15 cellular contexts compared by ENCODE assay signal in the genomic region with DNA sequence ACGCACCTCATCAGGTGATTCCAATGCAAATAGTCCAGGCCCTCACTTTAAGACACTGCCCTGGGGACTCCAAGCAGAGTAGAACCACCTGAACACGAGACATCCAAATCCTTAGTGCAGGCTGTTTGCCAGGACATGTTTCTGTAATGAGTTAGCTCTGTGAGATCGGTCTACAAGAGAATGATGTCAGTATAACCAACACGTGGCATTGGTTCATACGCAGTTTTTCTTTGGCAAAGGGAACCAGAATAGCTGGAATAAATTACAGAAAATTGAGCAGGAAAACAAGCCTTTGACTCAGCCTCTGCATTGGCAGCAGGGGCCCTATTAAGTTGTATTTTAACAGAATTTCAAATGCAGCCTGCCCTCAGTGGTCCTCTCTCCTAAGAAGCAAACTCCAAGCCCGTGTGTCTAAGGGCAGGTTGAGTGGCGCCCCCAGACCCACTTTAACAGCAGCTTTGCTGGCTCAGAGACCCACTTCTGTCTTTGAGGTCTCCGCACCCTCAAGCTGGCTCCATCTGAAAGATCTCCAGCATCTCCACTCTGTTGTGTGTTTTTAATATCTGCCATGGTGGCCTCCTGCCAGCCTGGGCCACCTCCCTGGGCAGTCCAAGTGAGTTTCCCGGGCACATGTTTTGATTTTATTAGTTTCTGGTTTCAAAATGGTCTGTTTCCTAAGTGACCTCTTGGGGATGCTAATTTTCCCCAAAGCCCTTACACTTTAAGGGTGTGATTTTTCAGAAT.
A peak's percentile ranks its signal among the peaks of the same experiment; 100 is the strongest.
DNase-seq lines count a peak whose midpoint lies in the region; ATAC-seq, FAIRE-seq and TF ChIP-seq lines count a peak whose summit lies in the region.
"Had no signal": no experiment of that assay in that cellular context is flagged by ENCODE, and none has a peak within 500 bp of the region (broad histone marks: within the 10 kb centered on the region; RNA-seq: fewer than 3 reads in every experiment).

No MANE protein-coding gene starts in this region.

- POLR2A ChIA-PET in HepG2 (lab: Yijun Ruan, JAX), result no interaction called here

- H3K27ac Mint-ChIP-seq in activated naive CD4-positive, alpha-beta T cell treated with anti-CD3 and anti-CD28 coated beads, Interleukin-2, amount 10 ng/mL, durations not matched to agents 7 days and 5 days, result no peak overlapping the region
- H3K27ac Mint-ChIP-seq: stimulated activated naive CD8-positive, alpha-beta T cell treated with anti-CD3 and anti-CD28 coated beads, Interleukin-15, amount 100 ng/mL, for 72 hours had no signal

- CTCF ChIA-PET in HepG2 (lab: Yijun Ruan, JAX; ENCODE audit: low intra/inter-chr PET ratio, low total read pairs), result no interaction called here
- CTCF ChIA-PET in activated naive CD4-positive, alpha-beta T cell treated with anti-CD3 and anti-CD28 coated beads, Interleukin-2, amount 10 ng/mL, durations not matched to agents 7 days and 5 days (lab: Charles Lee), result no interaction called here

- no peaks in the 10 kb centered on the region for H3K9me3 Mint-ChIP-seq in activated naive CD4-positive, alpha-beta T cell treated with anti-CD3 and anti-CD28 coated beads, Interleukin-2, amount 10 ng/mL, durations not matched to agents 7 days and 5 days
- H3K9me3 Mint-ChIP-seq: stimulated activated naive CD8-positive, alpha-beta T cell treated with anti-CD3 and anti-CD28 coated beads, Interleukin-15, amount 100 ng/mL, for 72 hours had no signal

- intact Hi-C loops in HepG2 (cut with micrococcal nuclease; ENCODE audit: unreplicated experiment) (no loop called here), thyroid gland (cut with DNase I) (no loop called here)

- in situ Hi-C loops in HepG2 (cut with HindIII; ENCODE audit: extremely low pct_ligation_motif_present, low pct_unique_long_range_greater_than_20kb), result no loop called here

- TF ChIP-seq POLR2A in HepG2 (IDR thresholded peaks at IDR 0.05; ENCODE audit: insufficient read depth in 1 of 2, low read depth in 2 of 2, low read length in 2 of 2) (no peak), thyroid gland (IDR thresholded peaks at IDR 0.05) (no peak)

- H3K9me3 ChIP-seq in HepG2 (ENCODE audit: low read length) (no peaks in the 10 kb centered on the region), BE2C (no peaks in the 10 kb centered on the region), thyroid gland (no peaks in the 10 kb centered on the region)
- H3K9me3 ChIP-seq: BLaER1 treated with 17β-estradiol and CSF1 and Interleukin-3, amounts not matched to agents 10 nM and 100 nM had no signal

- H3K27ac ChIP-seq in ACC112 (ENCODE audit: low read depth, low read length), result peak overlapping the region; percentile 76
- H3K27ac ChIP-seq in HepG2 (ENCODE audit: extremely low read length, insufficient read depth, low read length), result no peak overlapping the region
- H3K27ac ChIP-seq in thyroid gland, result no peak overlapping the region

- TF ChIP-seq CTCF in choroid plexus epithelial cell (conservative IDR thresholded peaks at IDR 0.05; ENCODE audit: low read depth, low read length) (no peak), HepG2 (CRISPR knock-in tag; IDR thresholded peaks at IDR 0.05) (no peak), BE2C (IDR thresholded peaks at IDR 0.05; ENCODE audit: low read depth, low read length) (no peak), thyroid gland (IDR thresholded peaks at IDR 0.05) (no peak)

- TF ChIP-seq EP300 in HepG2 (IDR thresholded peaks at IDR 0.05; ENCODE audit: low read depth in 2 of 2, low read length in 2 of 2) (no peak), HepG2 (CRISPR knock-in tag; IDR thresholded peaks at IDR 0.05; ENCODE audit: borderline replicate concordance) (no peak)

- no peak overlapping the region for H3K9ac ChIP-seq in HepG2 (ENCODE audit: insufficient read depth, low read depth, low read length)
- H3K9ac ChIP-seq: BLaER1 treated with 17β-estradiol and CSF1 and Interleukin-3, amounts not matched to agents 10 nM and 100 nM had no signal

- H3K27me3 Mint-ChIP-seq in activated naive CD4-positive, alpha-beta T cell treated with anti-CD3 and anti-CD28 coated beads, Interleukin-2, amount 10 ng/mL, durations not matched to agents 7 days and 5 days, result no peaks in the 10 kb centered on the region
- H3K27me3 Mint-ChIP-seq: stimulated activated naive CD8-positive, alpha-beta T cell treated with anti-CD3 and anti-CD28 coated beads, Interleukin-15, amount 100 ng/mL, for 72 hours had no signal

- WGBS in HepG2 (ENCODE audit: low lambda C conversion rate), result 84% methylated on average over 8 of the region's 9 CpGs
- WGBS in thyroid gland, 2 donors, result 75 to 76% methylated on average over 9 of the region's 9 CpGs

- H3K4me3 ChIP-seq in ACC112 (ENCODE audit: low read depth, low read length) (no peak overlapping the region), choroid plexus epithelial cell (ENCODE audit: low read depth, low read length) (no peak overlapping the region), HepG2 (replicated peaks in 1 of 3; ENCODE audit: insufficient read depth in 1 of 3, low read depth in 2 of 3, low read length in 3 of 3) (no peak overlapping the region), BE2C (ENCODE audit: low read depth, low read length) (no peak overlapping the region), thyroid gland (replicated peaks in 1 of 3) (no peak overlapping the region)
- H3K4me3 ChIP-seq: BLaER1 treated with 17β-estradiol and CSF1 and Interleukin-3, amounts not matched to agents 10 nM and 100 nM had no signal

- DNase-seq in LHCN-M2 (ENCODE audit: low read depth), result peak; percentile 81
- peak; percentile 98 for DNase-seq in choroid plexus epithelial cell (ENCODE audit: low read depth)
- DNase-seq in HepG2 (ENCODE audit: low spot score), result peak; percentile 5
- no peak for DNase-seq in activated naive CD4-positive, alpha-beta T cell treated with anti-CD3 and anti-CD28 coated beads, Interleukin-2, amount 10 ng/mL, durations not matched to agents 7 days and 5 days
- DNase-seq in BE2C, result no peak
- no peak for DNase-seq in thyroid gland
- DNase-seq: dermis blood vessel endothelial cell; islet precursor cell; NCI-H2107; stimulated activated CD4-positive, alpha-beta T cell treated with anti-CD3 and anti-CD28 coated beads, Interleukin-12 subunit alpha, Interleukin-12 subunit beta, amount 100 ng/mL, for 4 hours; stimulated activated naive CD8-positive, alpha-beta T cell treated with anti-CD3 and anti-CD28 coated beads, Interleukin-15, amount 100 ng/mL, for 72 hours had no signal

- no peaks in the 10 kb centered on the region for H4K20me1 ChIP-seq in HepG2 (ENCODE audit: insufficient read depth, low read length)
- H4K20me1 ChIP-seq: BLaER1 treated with 17β-estradiol and CSF1 and Interleukin-3, amounts not matched to agents 10 nM and 100 nM had no signal

- H3K36me3 Mint-ChIP-seq in activated naive CD4-positive, alpha-beta T cell treated with anti-CD3 and anti-CD28 coated beads, Interleukin-2, amount 10 ng/mL, durations not matched to agents 7 days and 5 days, result no peaks in the 10 kb centered on the region

- H3K4me2 ChIP-seq in HepG2 (ENCODE audit: low read depth, low read length), result no peak overlapping the region

- no peak for ATAC-seq in HepG2
- ATAC-seq in HG03460 (IDR thresholded peaks at IDR 0.05; ENCODE audit: unreplicated experiment), result no peak
- ATAC-seq: stimulated activated naive CD8-positive, alpha-beta T cell treated with anti-CD3 and anti-CD28 coated beads, Interleukin-15, amount 100 ng/mL, for 72 hours had no signal

- H3K36me3 ChIP-seq in ACC112 (ENCODE audit: insufficient read depth, low read length) (no peaks in the 10 kb centered on the region), HepG2 (replicated peaks in 1 of 2; ENCODE audit: control insufficient read depth in 1 of 2, insufficient read depth in 2 of 2, low read length in 2 of 2) (no peaks in the 10 kb centered on the region), BE2C (no peaks in the 10 kb centered on the region), thyroid gland (no peaks in the 10 kb centered on the region)
- H3K36me3 ChIP-seq: BLaER1 treated with 17β-estradiol and CSF1 and Interleukin-3, amounts not matched to agents 10 nM and 100 nM had no signal

- no peak for FAIRE-seq in HepG2 (lab: Jason Lieb, UNC)
- FAIRE-seq: H1 had no signal

- no TSS peak for BruUV-seq in HepG2 (replicated peaks; lab: Mats Ljungman, UMichigan)

- H3K4me3 Mint-ChIP-seq in activated naive CD4-positive, alpha-beta T cell treated with anti-CD3 and anti-CD28 coated beads, Interleukin-2, amount 10 ng/mL, durations not matched to agents 7 days and 5 days, result no peak overlapping the region
- H3K4me3 Mint-ChIP-seq: stimulated activated naive CD8-positive, alpha-beta T cell treated with anti-CD3 and anti-CD28 coated beads, Interleukin-15, amount 100 ng/mL, for 72 hours had no signal

- H3K27me3 ChIP-seq in ACC112 (ENCODE audit: insufficient read depth, low read length) (no peaks in the 10 kb centered on the region), HepG2 (ENCODE audit: control insufficient read depth in 1 of 2, insufficient read depth in 2 of 2, low read length in 2 of 2) (no peaks in the 10 kb centered on the region), BE2C (no peaks in the 10 kb centered on the region), thyroid gland (no peaks in the 10 kb centered on the region)
- H3K27me3 ChIP-seq: BLaER1 treated with 17β-estradiol and CSF1 and Interleukin-3, amounts not matched to agents 10 nM and 100 nM had no signal

- H3K4me1 ChIP-seq in ACC112 (ENCODE audit: control insufficient read depth, insufficient read depth, low read length, unreplicated experiment) (peaks cover 24% of the 10 kb centered on the region), HepG2 (ENCODE audit: insufficient read depth, low read length) (peaks cover 26% of the 10 kb centered on the region), BE2C (no peaks in the 10 kb centered on the region), thyroid gland (no peaks in the 10 kb centered on the region)

- H2AFZ ChIP-seq in ACC112 (ENCODE audit: low read length, unreplicated experiment) (peak overlapping the region; percentile 15), HepG2 (ENCODE audit: low read length) (no peak overlapping the region)

- TF ChIP-seq RAD21 in HepG2 (CRISPR knock-in tag; IDR thresholded peaks at IDR 0.05), result no peak

- H3K79me2 ChIP-seq in ACC112 (ENCODE audit: control insufficient read depth, insufficient read depth, low read length, unreplicated experiment), result no peaks in the 10 kb centered on the region
- H3K79me2 ChIP-seq in HepG2 (ENCODE audit: insufficient read depth, low read length), result no peaks in the 10 kb centered on the region

- H3K4me1 Mint-ChIP-seq in activated naive CD4-positive, alpha-beta T cell treated with anti-CD3 and anti-CD28 coated beads, Interleukin-2, amount 10 ng/mL, durations not matched to agents 7 days and 5 days, result peaks cover 8% of the 10 kb centered on the region

TF ChIP-seq in HepG2, 621 proteins besides CTCF, POLR2A, EP300 and RAD21 (continues in another document):
- TF ChIP-seq SMC3 (IDR thresholded peaks at IDR 0.05; ENCODE audit: low read length) (no peak), ZNF224 (CRISPR knock-in tag; IDR thresholded peaks at IDR 0.05) (no peak)

Comparison
In these comparisons a context has a peak if more than half of its experiments do, and no peak if none do; other contexts are left out.
1. DNase-seq: peak in LHCN-M2 (single experiment), choroid plexus epithelial cell (single experiment) and HepG2 (single experiment); none in activated naive CD4-positive, alpha-beta T cell treated with anti-CD3 and anti-CD28 coated beads, Interleukin-2, amount 10 ng/mL, durations not matched to agents 7 days and 5 days (single experiment), BE2C (single experiment) and thyroid gland (0 of 2).